19 cellular contexts compared by ENCODE assay signal in genomic region chr6:537114-537513, GRCh38.
"Had no signal": no experiment of that assay in that cellular context is flagged by ENCODE, and none has a peak within 500 bp of the region (broad histone marks: within the 10 kb centered on the region; RNA-seq: fewer than 3 reads in every experiment).

No MANE protein-coding gene starts in this region.

- H3K27ac Mint-ChIP-seq: nephron progenitor cell had no signal

- ATAC-seq: effector memory CD8-positive, alpha-beta T cell; gastroesophageal sphincter; left lobe of liver; naive thymus-derived CD4-positive, alpha-beta T cell; stimulated activated naive CD8-positive, alpha-beta T cell treated with anti-CD3 and anti-CD28 coated beads, Interleukin-15, Interleukin-2, amounts not matched to agents 100 U/mL and 50 U/mL, for 24 hours had no signal

- H3K27ac ChIP-seq: epithelial cell of prostate, esophagus squamous epithelium, gastroesophageal sphincter, right atrium auricular region, suprapubic skin, thyroid gland, upper lobe of left lung had no signal

- H3K4me3 Mint-ChIP-seq: effector memory CD8-positive, alpha-beta T cell; naive thymus-derived CD4-positive, alpha-beta T cell; nephron progenitor cell had no signal

- H3K4me1 ChIP-seq: esophagus squamous epithelium, gastroesophageal sphincter, right atrium auricular region, suprapubic skin, thyroid gland, upper lobe of left lung had no signal

- FAIRE-seq: small intestine had no signal

- H3K9me3 ChIP-seq: thyroid gland had no signal

- H3K27me3 Mint-ChIP-seq: effector memory CD8-positive, alpha-beta T cell; naive thymus-derived CD4-positive, alpha-beta T cell had no signal

- H3K27me3 ChIP-seq: esophagus squamous epithelium, gastroesophageal sphincter, right atrium auricular region, suprapubic skin, thyroid gland, upper lobe of left lung had no signal

- DNase-seq: cortex of kidney; effector memory CD8-positive, alpha-beta T cell; esophagus squamous epithelium; foreskin fibroblast; glutamatergic neuron; islet precursor cell; mammary epithelial cell; naive thymus-derived CD4-positive, alpha-beta T cell; nephron progenitor cell; small intestine; stimulated activated CD4-positive, alpha-beta T cell treated with anti-CD3 and anti-CD28 coated beads, Interleukin-12 subunit alpha, Interleukin-12 subunit beta, amount 100 ng/mL, for 4 hours; stimulated activated naive CD8-positive, alpha-beta T cell treated with anti-CD3 and anti-CD28 coated beads, Interleukin-15, Interleukin-2, amounts not matched to agents 100 U/mL and 50 U/mL, for 24 hours; thyroid gland had no signal

- H3K4me3 ChIP-seq: esophagus squamous epithelium, gastroesophageal sphincter, right atrium auricular region, suprapubic skin, thyroid gland, upper lobe of left lung had no signal

- H3K9me3 Mint-ChIP-seq: effector memory CD8-positive, alpha-beta T cell had no signal
